ENCODE assay signal across 15 cellular contexts in the genomic region with DNA sequence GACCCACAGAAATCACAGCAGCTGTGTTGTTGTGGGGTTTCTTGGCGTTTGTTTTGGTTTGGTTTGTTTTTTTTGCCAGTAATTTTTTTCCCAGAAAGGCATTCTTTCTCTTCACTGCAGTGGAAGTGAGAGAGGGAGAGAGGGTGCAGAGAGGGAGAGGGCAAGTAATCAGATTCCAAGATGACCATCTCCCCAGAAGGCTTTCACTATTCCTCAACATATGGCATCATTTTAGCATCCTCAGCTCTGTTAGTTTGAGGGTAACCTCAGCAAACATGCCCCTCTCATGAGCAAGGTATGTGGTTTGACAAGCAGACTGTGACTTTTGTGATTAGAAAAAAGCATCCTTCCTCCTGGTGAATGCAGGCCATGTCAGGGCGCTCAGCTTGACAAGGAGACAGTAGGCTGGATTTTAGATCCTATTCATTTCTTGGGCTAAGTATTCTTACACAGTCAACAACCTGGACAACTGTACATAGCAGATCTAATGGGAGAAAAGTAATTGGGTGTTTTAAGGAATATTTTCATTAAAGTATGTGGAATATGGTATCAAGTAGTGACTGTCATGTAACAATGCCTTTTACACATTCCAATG.
"Had no signal": no experiment of that assay in that cellular context is flagged by ENCODE, and none has a peak within 500 bp of the region (broad histone marks: within the 10 kb centered on the region; RNA-seq: fewer than 3 reads in every experiment).

No MANE protein-coding gene starts in this region.

- ATAC-seq: activated T-cell treated with anti-CD3 and anti-CD28 coated beads, Interleukin-2, amount 50 U/mL, for 4 hours; left ventricle myocardium superior had no signal

- H3K27ac Mint-ChIP-seq: activated CD4-positive, alpha-beta memory T cell treated with anti-CD3 and anti-CD28 coated beads for 36 hours had no signal

- H3K4me3 ChIP-seq: esophagus muscularis mucosa, sigmoid colon, upper lobe of left lung had no signal

- H3K27ac ChIP-seq: esophagus muscularis mucosa, sigmoid colon, upper lobe of left lung had no signal

- H3K9me3 ChIP-seq: esophagus muscularis mucosa, sigmoid colon, upper lobe of left lung had no signal

- H3K4me3 Mint-ChIP-seq: activated CD4-positive, alpha-beta memory T cell treated with anti-CD3 and anti-CD28 coated beads for 36 hours; activated naive CD8-positive, alpha-beta T cell; activated T-cell treated with anti-CD3 and anti-CD28 coated beads, Interleukin-2, amount 50 U/mL, for 4 hours had no signal

- H3K27me3 Mint-ChIP-seq: activated CD4-positive, alpha-beta memory T cell treated with anti-CD3 and anti-CD28 coated beads for 36 hours; activated naive CD8-positive, alpha-beta T cell had no signal

- H3K36me3 ChIP-seq: esophagus muscularis mucosa, sigmoid colon, upper lobe of left lung had no signal

- H3K27me3 ChIP-seq: esophagus muscularis mucosa, sigmoid colon, upper lobe of left lung had no signal

- H3K36me3 Mint-ChIP-seq: activated CD4-positive, alpha-beta memory T cell treated with anti-CD3 and anti-CD28 coated beads for 36 hours; activated naive CD8-positive, alpha-beta T cell had no signal

- DNase-seq: activated CD4-positive, alpha-beta memory T cell treated with anti-CD3 and anti-CD28 coated beads for 36 hours; activated CD4-positive, alpha-beta T cell treated with anti-CD3 and anti-CD28 coated beads for 1 hour; activated gamma-delta T cell; activated T-cell treated with anti-CD3 and anti-CD28 coated beads, Interleukin-2, amount 50 U/mL, for 4 hours; amygdala; foreskin melanocyte; islet precursor cell; left ventricle myocardium superior; mesenchymal stem cell; sigmoid colon; stimulated activated CD4-positive, alpha-beta T cell treated with anti-CD3 and anti-CD28 coated beads, Interleukin-2, amount 100 ng/mL, for 48 hours; stimulated activated naive CD4-positive, alpha-beta T cell treated with Interleukin-2 at 50 U/mL for 16 hours; upper lobe of left lung had no signal

- H3K4me1 ChIP-seq: sigmoid colon, upper lobe of left lung had no signal
